16 cellular contexts compared by ENCODE assay signal in genomic region chr9:114864471-114864870, GRCh38. TPM values are rescaled to one million over a fixed set of nuclear protein-coding genes. Genes with fewer than 3 reads are reported as not detected.
DNase-seq lines count a peak whose midpoint lies in the region; ATAC-seq and TF ChIP-seq lines count a peak whose summit lies in the region.
"Had no signal": no experiment of that assay in that cellular context is flagged by ENCODE, and none has a peak within 500 bp of the region (broad histone marks: within the 10 kb centered on the region; RNA-seq: fewer than 3 reads in every experiment).

No MANE protein-coding gene starts in this region.

- 88 to 90% methylated on average over 1 of the region's 1 CpG for WGBS in sigmoid colon, 2 donors

- no peak for TF ChIP-seq EP300 in sigmoid colon (IDR thresholded peaks at IDR 0.05)

- H3K27me3 ChIP-seq in sigmoid colon = no peaks in the 10 kb centered on the region
- H3K27me3 ChIP-seq in dorsolateral prefrontal cortex = peaks cover 0 to 6% (median 0%) of the 10 kb centered on the region in 45 donors

- no peaks in the 10 kb centered on the region for H3K36me3 ChIP-seq in sigmoid colon

- H3K27ac ChIP-seq in sigmoid colon (peak overlapping the region in 2 of 4 donors; percentile 37 to 66), dorsolateral prefrontal cortex (no peak overlapping the region)

- DNase-seq in cardiac fibroblast (ENCODE audit: low read depth in 2 of 2) (peak; percentile 13 to 55), left kidney (ENCODE audit: low read depth, low spot score) (peak; percentile 51), sigmoid colon (peak; percentile 76), dorsolateral prefrontal cortex (no peak), cerebellar cortex (ENCODE audit: low spot score) (no peak), OCI-M2 (lab: John Stamatoyannopoulos, UW; ENCODE audit: unreplicated experiment) (no peak)
- DNase-seq: C1 segment of cervical spinal cord; CD4-positive, alpha-beta T cell; DMS79; H7 had no signal

- no peak overlapping the region for H3K4me3 ChIP-seq in cardiac fibroblast (replicated peaks in 1 of 2; ENCODE audit: low read depth in 2 of 2, low read length in 2 of 2)
- no peak overlapping the region for H3K4me3 ChIP-seq in sigmoid colon
- no peak overlapping the region for H3K4me3 ChIP-seq in dorsolateral prefrontal cortex
- H3K4me3 ChIP-seq: GM12878, GM23338 had no signal

- no peak for TF ChIP-seq CTCF in cardiac fibroblast (IDR thresholded peaks at IDR 0.05; ENCODE audit: low read depth, low read length)
- no peak for TF ChIP-seq CTCF in sigmoid colon (IDR thresholded peaks at IDR 0.05)
- no peak for TF ChIP-seq CTCF in dorsolateral prefrontal cortex (IDR thresholded peaks at IDR 0.05 in 54 of 56, conservative IDR thresholded peaks at IDR 0.05 in 2 of 56; ENCODE audit: low read depth in 1 of 56, partially characterized antibody in 56 of 56)

- intact Hi-C loops in sigmoid colon (cut with DNase I) (no loop called here), dorsolateral prefrontal cortex (cut with DNase I) (no loop called here)

- no peak for ATAC-seq in HG02840 (IDR thresholded peaks at IDR 0.05; ENCODE audit: low FRiP score, unreplicated experiment)
- ATAC-seq: GM12878, GM23338, HepG2 had no signal

- no peaks in the 10 kb centered on the region for H3K4me1 ChIP-seq in sigmoid colon

- no peak for TF ChIP-seq POLR2A in sigmoid colon (IDR thresholded peaks at IDR 0.05)

- no peaks in the 10 kb centered on the region for H3K9me3 ChIP-seq in sigmoid colon

RNA-seq across cellular contexts. Expression of gene TNFSF15, which starts 58.6 kb away (rescaled TPM):
- 10 to 100 TPM in 2 of 4 donors, 1 to 10 TPM in 2; 2.3 to 13.2 (median 10.1) TPM for total RNA-seq in sigmoid colon
- 1 to 10 TPM in 1 of 3 donors, under 1 TPM in 2; 0.60 to 1.5 (median 0.92) TPM for polyA plus RNA-seq in sigmoid colon
- under 1 TPM in 70 of 120 experiments, not detected in 50; 0.06 to 0.55 (median 0.15) TPM for total RNA-seq in dorsolateral prefrontal cortex
- total RNA-seq: B cell; CD4-positive, alpha-beta T cell; G401; GM12878; H7 had no signal

Comparison
In these comparisons a context has a peak if more than half of its experiments do, and no peak if none do; other contexts are left out.
1. DNase-seq: peak in cardiac fibroblast (2 of 2), left kidney (single experiment) and sigmoid colon (single experiment); none in dorsolateral prefrontal cortex (0 of 10), cerebellar cortex (single experiment) and OCI-M2 (single experiment).